Comparison of ENCODE assay signal across 18 cellular contexts in genomic region chr12:123238961-123239360, GRCh38. TPM values are rescaled to one million over a fixed set of nuclear protein-coding genes. Genes with fewer than 3 reads are reported as not detected.
A peak's percentile ranks its signal among the peaks of the same experiment; 100 is the strongest.
DNase-seq lines count a peak whose midpoint lies in the region; ATAC-seq and TF ChIP-seq lines count a peak whose summit lies in the region.
"Had no signal": no experiment of that assay in that cellular context is flagged by ENCODE, and none has a peak within 500 bp of the region (broad histone marks: within the 10 kb centered on the region; RNA-seq: fewer than 3 reads in every experiment).

No MANE protein-coding gene starts in this region.

- POLR2A ChIA-PET in activated CD4-positive, alpha-beta T cell treated with anti-CD3 and anti-CD28 coated beads for 36 hours (lab: Charles Lee) = no interaction called here
- POLR2A ChIA-PET in MCF 10A (lab: Yijun Ruan, JAX) = interaction anchor here (0.6 to 4.3 kb wide), 9 partner anchors 12 to 363 kb away, joined by 3 to 31 read pairs (median 4); partner anchors contain the start of genes ABCB9, DDX55 and OGFOD2
- POLR2A ChIA-PET in activated CD4-positive, alpha-beta memory T cell treated with anti-CD3 and anti-CD28 coated beads for 36 hours (lab: Charles Lee) = interaction anchor here (1.7 kb wide), 1 partner anchor 196 kb away, joined by 8 read pairs; no protein-coding TSS in a partner anchor

- H3K4me1 Mint-ChIP-seq in activated CD4-positive, alpha-beta T cell treated with anti-CD3 and anti-CD28 coated beads for 36 hours = peaks cover 64% of the 10 kb centered on the region
- H3K4me1 Mint-ChIP-seq in MCF 10A (ENCODE audit: insufficient read depth, unreplicated experiment) = peaks cover 18% of the 10 kb centered on the region
- H3K4me1 Mint-ChIP-seq in activated CD4-positive, alpha-beta memory T cell treated with anti-CD3 and anti-CD28 coated beads for 36 hours (ENCODE audit: low read depth) = peaks cover 53% of the 10 kb centered on the region

- H3K9me3 ChIP-seq in breast epithelium (no peaks in the 10 kb centered on the region), mammary epithelial cell (replicated peaks; ENCODE audit: insufficient read depth, low read length) (no peaks in the 10 kb centered on the region), thymus (ENCODE audit: control insufficient read depth) (no peaks in the 10 kb centered on the region)

- no peak overlapping the region for H2AFZ ChIP-seq in mammary epithelial cell (ENCODE audit: low read depth, low read length)

- in situ Hi-C loops in mammary epithelial cell (cut with MboI; ENCODE audit: low sequenced_read_pairs in 2 of 2) = loop anchor here (10.0 to 25.0 kb wide), 2 partner anchors 194 to 352 kb away; partner anchors contain the start of gene VPS37B (in 1 of the 2)

- intact Hi-C loops in activated CD4-positive, alpha-beta T cell treated with anti-CD3 and anti-CD28 coated beads for 36 hours (cut with DNase I, micrococcal nuclease) = loop anchor here (1.0 to 10.0 kb wide), 5 partner anchors 88 to 379 kb away; partner anchors contain the start of genes ARL6IP4 (in 1 of the 2) and PITPNM2 (in 1 of the 2)
- intact Hi-C loops in MCF 10A (cut with micrococcal nuclease) = loop anchor here (1.0 to 5.0 kb wide), 3 partner anchors 196 to 379 kb away; no protein-coding TSS in a partner anchor
- intact Hi-C loops in breast epithelium (cut with DNase I; ENCODE audit: low total_unique reads) = no loop called here
- intact Hi-C loops in mammary epithelial cell (cut with micrococcal nuclease) = loop anchor here (1.0 to 2.0 kb wide), 5 partner anchors 88 to 379 kb away; partner anchors contain the start of genes OGFOD2 and PITPNM2
- intact Hi-C loops in activated CD4-positive, alpha-beta memory T cell treated with anti-CD3 and anti-CD28 coated beads for 36 hours (cut with micrococcal nuclease) = loop anchor here (10.0 kb wide), 2 partner anchors 216 to 354 kb away; partner anchors contain the start of gene SNRNP35

- TF ChIP-seq CTCF in MCF 10A (IDR thresholded peaks at IDR 0.05; ENCODE audit: unreplicated experiment) (no peak), breast epithelium (IDR thresholded peaks at IDR 0.05) (no peak), mammary epithelial cell (conservative IDR thresholded peaks at IDR 0.05 in 1 of 2, IDR thresholded peaks at IDR 0.05 in 1 of 2; ENCODE audit: extremely low read depth in 1 of 2, insufficient read depth in 1 of 2, low read depth in 1 of 2, low read length in 2 of 2) (no peak)

- TF ChIP-seq POLR2A in breast epithelium (IDR thresholded peaks at IDR 0.05) = no peak

- dilution Hi-C loops in mammary epithelial cell (cut with HindIII; ENCODE audit: low sequenced_read_pairs) = loop anchor here (5.0 to 25.0 kb wide), 2 partner anchors 262 to 402 kb away; partner anchors contain the start of genes HIP1R and OGFOD2

- no peak for DNase-seq in activated CD4-positive, alpha-beta T cell treated with anti-CD3 and anti-CD28 coated beads for 36 hours
- DNase-seq in activated CD4-positive, alpha-beta T cell treated with anti-CD3 and anti-CD28 coated beads for 4 hours = no peak
- DNase-seq in MCF 10A (ENCODE audit: unreplicated experiment) = peak; percentile 47
- DNase-seq in breast epithelium (ENCODE audit: low spot score in 2 of 2) = no peak
- DNase-seq in mammary epithelial cell = peak; percentile 73
- DNase-seq in NCI-H526 treated with DMSO at 0.1 percent for 48 hours (lab: John Stamatoyannopoulos, UW) = no peak
- no peak for DNase-seq in activated CD4-positive, alpha-beta memory T cell treated with anti-CD3 and anti-CD28 coated beads for 36 hours
- DNase-seq: COR-L47, DMS153, HFFc6, NCI-H1048, NCI-H2081 treated with DMSO at 0.1 percent for 48 hours, NCI-H2227 treated with DMSO at 0.1 percent for 48 hours, NCI-H524 had no signal

- H3K4me3 ChIP-seq in breast epithelium (no peak overlapping the region), mammary epithelial cell (replicated peaks in 1 of 3; ENCODE audit: insufficient read depth in 1 of 3, low read depth in 2 of 3, low read length in 3 of 3) (no peak overlapping the region), thymus (ENCODE audit: low read length) (peak overlapping the region; percentile 65)
- H3K4me3 ChIP-seq: K562 had no signal

- CTCF ChIA-PET in activated CD4-positive, alpha-beta T cell treated with anti-CD3 and anti-CD28 coated beads for 36 hours (lab: Charles Lee) = interaction anchor here (0.8 to 2.9 kb wide), 22 partner anchors 9 to 378 kb away, joined by 3 to 42 read pairs (median 5); partner anchors contain the start of gene KMT5A
- CTCF ChIA-PET in MCF 10A (lab: Yijun Ruan, JAX) = interaction anchor here (0.6 to 3.4 kb wide), 27 partner anchors 10 to 568 kb away, joined by 3 to 33 read pairs (median 5); partner anchors contain the start of genes ABCB9 and OGFOD2
- CTCF ChIA-PET in mammary epithelial cell (lab: Charles Lee; ENCODE audit: low non-redundant PET) = interaction anchor here (0.6 to 1.9 kb wide), 3 partner anchors 37 to 348 kb away, joined by 3 to 26 read pairs (median 6); no protein-coding TSS in a partner anchor
- CTCF ChIA-PET in activated CD4-positive, alpha-beta memory T cell treated with anti-CD3 and anti-CD28 coated beads for 36 hours (lab: Charles Lee) = interaction anchor here (0.8 to 3.7 kb wide), 19 partner anchors 9 to 445 kb away, joined by 3 to 70 read pairs (median 6); partner anchors contain the start of gene PITPNM2

- H3K27me3 ChIP-seq in breast epithelium = no peaks in the 10 kb centered on the region
- no peaks in the 10 kb centered on the region for H3K27me3 ChIP-seq in mammary epithelial cell (ENCODE audit: insufficient read depth, low read length)
- no peaks in the 10 kb centered on the region for H3K27me3 ChIP-seq in thymus (ENCODE audit: control insufficient read depth, insufficient read depth)

- H3K36me3 Mint-ChIP-seq in activated CD4-positive, alpha-beta T cell treated with anti-CD3 and anti-CD28 coated beads for 36 hours (ENCODE audit: low read depth) = peaks cover 38% of the 10 kb centered on the region
- peaks cover 54% of the 10 kb centered on the region for H3K36me3 Mint-ChIP-seq in MCF 10A (ENCODE audit: insufficient read depth, unreplicated experiment)
- peaks cover 31% of the 10 kb centered on the region for H3K36me3 Mint-ChIP-seq in activated CD4-positive, alpha-beta memory T cell treated with anti-CD3 and anti-CD28 coated beads for 36 hours

- WGBS in mammary epithelial cell (ENCODE audit: low coverage, missing lambda C conversion rate) = 4% methylated on average over 6 of the region's 6 CpGs
- WGBS in thymus = 96% methylated on average over 6 of the region's 6 CpGs

- peaks cover 62% of the 10 kb centered on the region for H3K79me2 ChIP-seq in mammary epithelial cell (ENCODE audit: insufficient read depth, low read length)

- H3K9me3 Mint-ChIP-seq in activated CD4-positive, alpha-beta T cell treated with anti-CD3 and anti-CD28 coated beads for 36 hours (ENCODE audit: low read depth) = no peaks in the 10 kb centered on the region
- H3K9me3 Mint-ChIP-seq in MCF 10A (ENCODE audit: unreplicated experiment) = no peaks in the 10 kb centered on the region
- no peaks in the 10 kb centered on the region for H3K9me3 Mint-ChIP-seq in activated CD4-positive, alpha-beta memory T cell treated with anti-CD3 and anti-CD28 coated beads for 36 hours
- H3K9me3 Mint-ChIP-seq: HFFc6 had no signal

- H3K36me3 ChIP-seq in breast epithelium = no peaks in the 10 kb centered on the region
- H3K36me3 ChIP-seq in mammary epithelial cell (ENCODE audit: insufficient read depth, low read length) = peaks cover 8% of the 10 kb centered on the region
- peaks cover 25% of the 10 kb centered on the region for H3K36me3 ChIP-seq in thymus (ENCODE audit: control insufficient read depth, insufficient read depth)

- H3K9ac ChIP-seq in mammary epithelial cell (ENCODE audit: insufficient read depth, low read length) = peak overlapping the region; percentile 14

- BruUV-seq in MCF 10A (replicated peaks; lab: Mats Ljungman, UMichigan) (no TSS peak), mammary epithelial cell (replicated peaks; lab: Mats Ljungman, UMichigan) (no TSS peak)

- no peak overlapping the region for H3K27ac ChIP-seq in breast epithelium
- H3K27ac ChIP-seq in mammary epithelial cell (ENCODE audit: insufficient read depth, low read depth, low read length) = peak overlapping the region; percentile 52
- H3K27ac ChIP-seq in thymus (ENCODE audit: low read depth) = peak overlapping the region; percentile 52
- H3K27ac ChIP-seq: C4-2B had no signal

- H4K20me1 ChIP-seq in mammary epithelial cell (ENCODE audit: insufficient read depth, low read length) = no peaks in the 10 kb centered on the region

- H3K27ac Mint-ChIP-seq in activated CD4-positive, alpha-beta T cell treated with anti-CD3 and anti-CD28 coated beads for 36 hours = peak overlapping the region; percentile 79
- no peak overlapping the region for H3K27ac Mint-ChIP-seq in MCF 10A (ENCODE audit: low read depth, unreplicated experiment)
- no peak overlapping the region for H3K27ac Mint-ChIP-seq in activated CD4-positive, alpha-beta memory T cell treated with anti-CD3 and anti-CD28 coated beads for 36 hours

- no peak for ATAC-seq in activated CD4-positive, alpha-beta T cell treated with anti-CD3 and anti-CD28 coated beads for 36 hours
- ATAC-seq: K562, Right ventricle myocardium inferior had no signal

- H3K4me1 ChIP-seq in breast epithelium (peaks cover 0 to 12% of the 10 kb centered on the region in 2 donors), mammary epithelial cell (ENCODE audit: insufficient read depth, low read length) (peaks cover 23% of the 10 kb centered on the region), thymus (ENCODE audit: control insufficient read depth, insufficient read depth, low read length) (peaks cover 45% of the 10 kb centered on the region)

- H3K27me3 Mint-ChIP-seq in activated CD4-positive, alpha-beta T cell treated with anti-CD3 and anti-CD28 coated beads for 36 hours = no peaks in the 10 kb centered on the region
- no peaks in the 10 kb centered on the region for H3K27me3 Mint-ChIP-seq in MCF 10A (ENCODE audit: insufficient read depth, unreplicated experiment)
- no peaks in the 10 kb centered on the region for H3K27me3 Mint-ChIP-seq in activated CD4-positive, alpha-beta memory T cell treated with anti-CD3 and anti-CD28 coated beads for 36 hours

- no peak overlapping the region for H3K4me3 Mint-ChIP-seq in activated CD4-positive, alpha-beta T cell treated with anti-CD3 and anti-CD28 coated beads for 36 hours
- no peak overlapping the region for H3K4me3 Mint-ChIP-seq in MCF 10A (ENCODE audit: unreplicated experiment)
- no peak overlapping the region for H3K4me3 Mint-ChIP-seq in activated CD4-positive, alpha-beta memory T cell treated with anti-CD3 and anti-CD28 coated beads for 36 hours
- H3K4me3 Mint-ChIP-seq: HFFc6 had no signal

- no peak overlapping the region for H3K4me2 ChIP-seq in mammary epithelial cell (ENCODE audit: insufficient read depth, low read depth, low read length)

RNA-seq across cellular contexts. Expression of gene MTRFR, which starts 5.7 kb away (rescaled TPM):
- 10 to 100 TPM; 31.1 to 34.7 TPM for total RNA-seq in activated CD4-positive, alpha-beta T cell treated with anti-CD3 and anti-CD28 coated beads for 36 hours
- total RNA-seq in MCF 10A (2022) (21.9 and 26.5 TPM in 2 replicates), breast epithelium (1 to 10 TPM; 5.6 to 8.8 (median 8.6) TPM), mammary epithelial cell (10 to 100 TPM; 11.5 to 20.5 TPM)
- polyA plus RNA-seq in mammary epithelial cell (16.0 TPM), thymus (46.0 TPM)
- 7.3 TPM for polyA minus RNA-seq in mammary epithelial cell
- total RNA-seq in activated CD4-positive, alpha-beta memory T cell treated with anti-CD3 and anti-CD28 coated beads for 36 hours = 10 to 100 TPM; 28.4 to 28.8 TPM

RNA-seq across cellular contexts. Expression of gene MPHOSPH9, which starts 6.0 kb away (rescaled TPM):
- total RNA-seq in activated CD4-positive, alpha-beta T cell treated with anti-CD3 and anti-CD28 coated beads for 36 hours = 100 to 1,000 TPM in 1 of 2 experiments, 10 to 100 TPM in 1; 94.0 to 128 TPM
- total RNA-seq in MCF 10A (2022) = 27.5 and 40.4 TPM in 2 replicates
- 10 to 100 TPM; 19.0 to 28.6 (median 21.7) TPM for total RNA-seq in breast epithelium
- total RNA-seq in mammary epithelial cell = 10 to 100 TPM; 23.2 to 30.2 TPM
- polyA plus RNA-seq in mammary epithelial cell = 6.5 TPM
- polyA minus RNA-seq in mammary epithelial cell = 35.0 TPM
- polyA plus RNA-seq in thymus = 25.5 TPM
- total RNA-seq in activated CD4-positive, alpha-beta memory T cell treated with anti-CD3 and anti-CD28 coated beads for 36 hours = 10 to 100 TPM; 88.8 to 97.6 TPM

RNA-seq across cellular contexts. Expression of gene CDK2AP1, which starts 32.7 kb away (rescaled TPM):
- 10 to 100 TPM; 69.3 to 77.6 TPM for total RNA-seq in activated CD4-positive, alpha-beta T cell treated with anti-CD3 and anti-CD28 coated beads for 36 hours
- total RNA-seq in MCF 10A (2022) = 84.6 and 88.6 TPM in 2 replicates
- 100 to 1,000 TPM in 2 of 3 donors, 10 to 100 TPM in 1; 81.3 to 133 (median 118) TPM for total RNA-seq in breast epithelium
- total RNA-seq in mammary epithelial cell = 100 to 1,000 TPM; 147 to 222 TPM
- polyA plus RNA-seq in mammary epithelial cell = 226 TPM
- polyA minus RNA-seq in mammary epithelial cell = 73.5 TPM
- 141 TPM for polyA plus RNA-seq in thymus
- 10 to 100 TPM; 40.1 to 42.5 TPM for total RNA-seq in activated CD4-positive, alpha-beta memory T cell treated with anti-CD3 and anti-CD28 coated beads for 36 hours

Comparison
In these comparisons a context has a peak if more than half of its experiments do, and no peak if none do; other contexts are left out.
1. DNase-seq: peak in MCF 10A (single experiment) and mammary epithelial cell (single experiment); none in activated CD4-positive, alpha-beta T cell treated with anti-CD3 and anti-CD28 coated beads for 36 hours (single experiment), activated CD4-positive, alpha-beta T cell treated with anti-CD3 and anti-CD28 coated beads for 4 hours (0 of 2), breast epithelium (0 of 2), NCI-H526 treated with DMSO at 0.1 percent for 48 hours (single experiment) and activated CD4-positive, alpha-beta memory T cell treated with anti-CD3 and anti-CD28 coated beads for 36 hours (single experiment).
2. H3K27ac ChIP-seq: peak in mammary epithelial cell (single experiment) and thymus (single experiment); none in breast epithelium (0 of 2).